14 cellular contexts compared by ENCODE assay signal in the genomic region with DNA sequence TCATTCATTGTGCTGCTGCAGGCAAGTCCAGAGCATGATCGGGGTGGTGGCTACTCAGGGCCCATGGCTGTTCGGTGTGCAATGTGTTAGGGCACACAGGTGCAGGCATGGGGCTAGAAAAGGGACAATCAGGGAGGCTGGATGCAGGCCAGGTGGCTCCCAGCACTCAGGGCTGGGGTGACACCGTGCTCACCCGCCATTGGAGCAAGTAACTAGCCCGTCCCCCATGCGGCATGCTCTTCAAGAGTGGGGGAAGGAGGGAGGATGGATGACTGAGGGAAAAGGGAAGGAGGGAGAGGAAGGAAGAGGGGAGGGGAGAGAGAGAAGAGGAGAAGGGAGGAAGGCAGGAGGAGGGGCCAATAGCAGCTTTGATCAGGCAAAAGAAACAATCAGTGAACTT.
A peak's percentile ranks its signal among the peaks of the same experiment; 100 is the strongest.
DNase-seq lines count a peak whose midpoint lies in the region; ATAC-seq and TF ChIP-seq lines count a peak whose summit lies in the region.
"Had no signal": no experiment of that assay in that cellular context is flagged by ENCODE, and none has a peak within 500 bp of the region (broad histone marks: within the 10 kb centered on the region; RNA-seq: fewer than 3 reads in every experiment).

No MANE protein-coding gene starts in this region.

- ATAC-seq in WTC11: peak; percentile 58; the same call in 1 of the 2 replicates
- no peak for ATAC-seq in GM19452 (IDR thresholded peaks at IDR 0.05; ENCODE audit: unreplicated experiment)
- no peak for ATAC-seq in left lobe of liver
- ATAC-seq: CD8-positive, alpha-beta T cell had no signal

- H3K27me3 Mint-ChIP-seq in activated CD4-positive, alpha-beta T cell treated with anti-CD3 and anti-CD28 coated beads, Interleukin-2, amount 10 ng/mL, durations not matched to agents 7 days and 5 days: peaks cover 1% of the 10 kb centered on the region
- H3K27me3 Mint-ChIP-seq in WTC11 (ENCODE audit: low read depth) (no peaks in the 10 kb centered on the region), neural crest cell (ENCODE audit: low read depth) (no peaks in the 10 kb centered on the region)
- H3K27me3 Mint-ChIP-seq: B cell had no signal

- POLR2A ChIA-PET in activated CD4-positive, alpha-beta T cell treated with anti-CD3 and anti-CD28 coated beads, Interleukin-2, amount 10 ng/mL, durations not matched to agents 7 days and 5 days (lab: Charles Lee): no interaction called here
- POLR2A ChIA-PET in WTC11 (lab: Charles Lee): no interaction called here

- TF ChIP-seq CTCF in WTC11 (IDR thresholded peaks at IDR 0.05) (no peak), neural crest cell (conservative IDR thresholded peaks at IDR 0.05) (no peak)

- H3K27ac Mint-ChIP-seq in activated CD4-positive, alpha-beta T cell treated with anti-CD3 and anti-CD28 coated beads, Interleukin-2, amount 10 ng/mL, durations not matched to agents 7 days and 5 days: peak overlapping the region; percentile 31
- no peak overlapping the region for H3K27ac Mint-ChIP-seq in WTC11
- peak overlapping the region; percentile 43 for H3K27ac Mint-ChIP-seq in neural crest cell (ENCODE audit: unreplicated experiment)
- H3K27ac Mint-ChIP-seq: B cell; CD4-positive, CD25-positive, alpha-beta regulatory T cell; CD8-positive, alpha-beta T cell; HFFc6 had no signal

- no peak for DNase-seq in activated CD4-positive, alpha-beta T cell treated with anti-CD3 and anti-CD28 coated beads, Interleukin-2, amount 10 ng/mL, durations not matched to agents 7 days and 5 days
- no peak for DNase-seq in activated CD4-positive, alpha-beta T cell treated with anti-CD3 and anti-CD28 coated beads, Interleukin-2, amount 50 U/mL, for 1 hour
- DNase-seq in WTC11 (ENCODE audit: low spot score) (no peak), neural crest cell (ENCODE audit: low read depth, low spot score) (no peak), left lobe of liver (ENCODE audit: low spot score) (no peak)
- DNase-seq: Caco-2; CD4-positive, CD25-positive, alpha-beta regulatory T cell; CD8-positive, alpha-beta T cell; DMS153; DND-41; GOT3; HFFc6 had no signal

- CTCF ChIA-PET in activated CD4-positive, alpha-beta T cell treated with anti-CD3 and anti-CD28 coated beads, Interleukin-2, amount 10 ng/mL, durations not matched to agents 7 days and 5 days (lab: Charles Lee): interaction anchor here (0.6 kb wide), 1 partner anchor 947 kb away, joined by 3 read pairs; a partner anchor contains a TSS
- CTCF ChIA-PET in WTC11 (lab: Charles Lee): no interaction called here

- no peaks in the 10 kb centered on the region for H3K4me1 Mint-ChIP-seq in activated CD4-positive, alpha-beta T cell treated with anti-CD3 and anti-CD28 coated beads, Interleukin-2, amount 10 ng/mL, durations not matched to agents 7 days and 5 days
- H3K4me1 Mint-ChIP-seq in WTC11 (0 out of 2 replicates have a peak, but pooled peaks cover 6% of the 10 kb centered on the region), neural crest cell (no peaks in the 10 kb centered on the region)
- H3K4me1 Mint-ChIP-seq: B cell had no signal

- H3K9me3 Mint-ChIP-seq in activated CD4-positive, alpha-beta T cell treated with anti-CD3 and anti-CD28 coated beads, Interleukin-2, amount 10 ng/mL, durations not matched to agents 7 days and 5 days: no peaks in the 10 kb centered on the region
- H3K9me3 Mint-ChIP-seq in WTC11 (no peaks in the 10 kb centered on the region), neural crest cell (peaks cover 14% of the 10 kb centered on the region)
- H3K9me3 Mint-ChIP-seq: CD8-positive, alpha-beta T cell; HFFc6 had no signal

- peaks cover 10% of the 10 kb centered on the region for H3K36me3 Mint-ChIP-seq in activated CD4-positive, alpha-beta T cell treated with anti-CD3 and anti-CD28 coated beads, Interleukin-2, amount 10 ng/mL, durations not matched to agents 7 days and 5 days (ENCODE audit: low read depth)
- H3K36me3 Mint-ChIP-seq in WTC11 (no peaks in the 10 kb centered on the region), neural crest cell (ENCODE audit: low read depth) (peaks cover 10% of the 10 kb centered on the region)

- no peak overlapping the region for H3K4me3 Mint-ChIP-seq in activated CD4-positive, alpha-beta T cell treated with anti-CD3 and anti-CD28 coated beads, Interleukin-2, amount 10 ng/mL, durations not matched to agents 7 days and 5 days
- H3K4me3 Mint-ChIP-seq in WTC11 (no peak overlapping the region), neural crest cell (no peak overlapping the region)
- H3K4me3 Mint-ChIP-seq: B cell; CD4-positive, CD25-positive, alpha-beta regulatory T cell; CD8-positive, alpha-beta T cell; HFFc6 had no signal

TF ChIP-seq in WTC11, 78 proteins besides CTCF, POLR2A, EP300 and RAD21:
- TF ChIP-seq TCF7 (CRISPR knock-in tag; IDR thresholded peaks at IDR 0.05; ENCODE audit: low read depth) (no peak), ZNF671 (CRISPR knock-in tag; IDR thresholded peaks at IDR 0.05) (no peak), ETV6 (CRISPR knock-in tag; IDR thresholded peaks at IDR 0.05) (no peak), FOXJ3 (CRISPR knock-in tag; IDR thresholded peaks at IDR 0.05; ENCODE audit: borderline replicate concordance) (no peak), RORB (CRISPR knock-in tag; IDR thresholded peaks at IDR 0.05) (no peak), TEAD1 (CRISPR knock-in tag; IDR thresholded peaks at IDR 0.05) (no peak)
- TF ChIP-seq, protein P1, sequence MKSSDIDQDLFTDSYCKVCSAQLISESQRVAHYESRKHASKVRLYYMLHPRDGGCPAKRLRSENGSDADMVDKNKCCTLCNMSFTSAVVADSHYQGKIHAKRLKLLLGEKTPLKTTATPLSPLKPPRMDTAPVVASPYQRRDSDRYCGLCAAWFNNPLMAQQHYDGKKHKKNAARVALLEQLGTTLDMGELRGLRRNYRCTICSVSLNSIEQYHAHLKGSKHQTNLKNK (CRISPR knock-in tag; IDR thresholded peaks at IDR 0.05): no peak
- TF ChIP-seq, protein P2, sequence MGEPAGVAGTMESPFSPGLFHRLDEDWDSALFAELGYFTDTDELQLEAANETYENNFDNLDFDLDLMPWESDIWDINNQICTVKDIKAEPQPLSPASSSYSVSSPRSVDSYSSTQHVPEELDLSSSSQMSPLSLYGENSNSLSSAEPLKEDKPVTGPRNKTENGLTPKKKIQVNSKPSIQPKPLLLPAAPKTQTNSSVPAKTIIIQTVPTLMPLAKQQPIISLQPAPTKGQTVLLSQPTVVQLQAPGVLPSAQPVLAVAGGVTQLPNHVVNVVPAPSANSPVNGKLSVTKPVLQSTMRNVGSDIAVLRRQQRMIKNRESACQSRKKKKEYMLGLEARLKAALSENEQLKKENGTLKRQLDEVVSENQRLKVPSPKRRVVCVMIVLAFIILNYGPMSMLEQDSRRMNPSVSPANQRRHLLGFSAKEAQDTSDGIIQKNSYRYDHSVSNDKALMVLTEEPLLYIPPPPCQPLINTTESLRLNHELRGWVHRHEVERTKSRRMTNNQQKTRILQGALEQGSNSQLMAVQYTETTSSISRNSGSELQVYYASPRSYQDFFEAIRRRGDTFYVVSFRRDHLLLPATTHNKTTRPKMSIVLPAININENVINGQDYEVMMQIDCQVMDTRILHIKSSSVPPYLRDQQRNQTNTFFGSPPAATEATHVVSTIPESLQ (CRISPR knock-in tag; IDR thresholded peaks at IDR 0.05): no peak
